In genomic region chr22:29044657-29045176, GRCh38 we compare ENCODE assay signal across 13 cellular contexts. TPM values are rescaled to one million over a fixed set of nuclear protein-coding genes. Genes with fewer than 3 reads are reported as not detected.
DNase-seq lines count a peak whose midpoint lies in the region; ATAC-seq and TF ChIP-seq lines count a peak whose summit lies in the region.
"Had no signal": no experiment of that assay in that cellular context is flagged by ENCODE, and none has a peak within 500 bp of the region (broad histone marks: within the 10 kb centered on the region; RNA-seq: fewer than 3 reads in every experiment).

No MANE protein-coding gene starts in this region.

- no peak overlapping the region for H3K27ac ChIP-seq in RWPE2 (ENCODE audit: poor library complexity, severe bottlenecking)

- peaks cover 10% of the 10 kb centered on the region for H3K36me3 ChIP-seq in RWPE2 (ENCODE audit: low read depth)

- DNase-seq in AG10803 (ENCODE audit: low read depth) (peak; percentile 76), RWPE2 (ENCODE audit: low spot score) (no peak), omental fat pad (ENCODE audit: low spot score) (no peak), NCI-H128 (lab: John Stamatoyannopoulos, UW; ENCODE audit: unreplicated experiment) (no peak), Ammon's horn (ENCODE audit: low spot score) (no peak)
- DNase-seq: activated CD4-positive, CD25-positive, alpha-beta regulatory T cell; activated naive CD4-positive, alpha-beta T cell; glutamatergic neuron; natural killer cell; NCI-H1092 treated with DMSO at 0.1 percent for 48 hours had no signal

- no peaks in the 10 kb centered on the region for H3K9me3 ChIP-seq in RWPE2 (ENCODE audit: severe bottlenecking)

- TF ChIP-seq CTCF in AG10803 (conservative IDR thresholded peaks at IDR 0.05; ENCODE audit: low read length) (no peak), RWPE2 (IDR thresholded peaks at IDR 0.05; ENCODE audit: poor library complexity, severe bottlenecking) (no peak), omental fat pad (IDR thresholded peaks at IDR 0.05) (no peak)

- H3K27me3 ChIP-seq in RWPE2 (ENCODE audit: insufficient read depth, poor library complexity, severe bottlenecking): no peaks in the 10 kb centered on the region

- ATAC-seq in RWPE2 (ENCODE audit: low read depth) (peak; percentile 46; the same call in 2 of the 3 replicates), esophagus mucosa (peak; percentile 21), omental fat pad (ENCODE audit: low FRiP score) (peak; percentile 80), GM18907 (IDR thresholded peaks at IDR 0.05; ENCODE audit: unreplicated experiment) (no peak)
- ATAC-seq in activated CD4-positive, CD25-positive, alpha-beta regulatory T cell treated with anti-CD3 and anti-CD28 coated beads, Interleukin-2, amount 50 U/mL, for 24 hours: no peak
- ATAC-seq: natural killer cell had no signal

- peaks cover 12% of the 10 kb centered on the region for H3K4me1 ChIP-seq in RWPE2 (ENCODE audit: insufficient read depth, poor library complexity, severe bottlenecking)

- H3K4me3 ChIP-seq in AG10803 (ENCODE audit: low read length) (peak overlapping the region; percentile 3; the same call in 1 of the 2 replicates), RWPE2 (ENCODE audit: severe bottlenecking) (no peak overlapping the region)

RNA-seq across cellular contexts. Expression of gene C22orf31, which starts 16.9 kb away (rescaled TPM):
- total RNA-seq in esophagus mucosa (not detected), omental fat pad (not detected)
- total RNA-seq: natural killer cell had no signal

RNA-seq across cellular contexts. Expression of gene KREMEN1, which starts 28.1 kb away (rescaled TPM):
- total RNA-seq in esophagus mucosa (72.9 TPM), omental fat pad (10 to 100 TPM; 11.1 to 23.8 (median 13.9) TPM)

Comparison
In these comparisons a context has a peak if more than half of its experiments do, and no peak if none do; other contexts are left out.
1. ATAC-seq: peak in RWPE2 (single experiment), esophagus mucosa (single experiment) and omental fat pad (single experiment); none in activated CD4-positive, CD25-positive, alpha-beta regulatory T cell treated with anti-CD3 and anti-CD28 coated beads, Interleukin-2, amount 50 U/mL, for 24 hours (0 of 2) and GM18907 (single experiment).